30 cellular contexts compared by ENCODE assay signal in the genomic region with DNA sequence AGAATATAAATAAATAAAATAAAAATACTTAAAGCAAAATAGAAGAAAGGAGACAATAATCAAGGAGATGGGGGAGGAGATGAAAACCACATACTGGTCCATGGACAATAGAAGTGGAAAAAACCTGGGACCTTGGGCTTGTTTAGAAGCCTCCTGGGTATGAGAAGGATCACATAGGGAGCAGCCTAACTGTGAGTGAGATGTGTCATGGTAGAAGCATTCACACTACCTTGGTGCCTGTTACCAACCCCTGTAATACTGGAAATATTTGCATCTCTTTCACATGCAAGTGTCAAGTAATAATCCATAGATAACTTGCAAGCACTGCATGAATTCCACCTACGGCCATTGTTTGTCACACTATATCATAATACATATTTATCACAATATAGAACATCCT.
"Had no signal": no experiment of that assay in that cellular context is flagged by ENCODE, and none has a peak within 500 bp of the region (broad histone marks: within the 10 kb centered on the region; RNA-seq: fewer than 3 reads in every experiment).

No MANE protein-coding gene starts in this region.

- ATAC-seq: activated CD4-positive, alpha-beta T cell treated with anti-CD3 and anti-CD28 coated beads for 36 hours; activated CD8-positive, alpha-beta memory T cell treated with anti-CD3 and anti-CD28 coated beads, Interleukin-2, amount 10 ng/mL, durations not matched to agents 7 days and 5 days; activated CD8-positive, alpha-beta T cell treated with anti-CD3 and anti-CD28 coated beads, Interleukin-2, amount 10 ng/mL, durations not matched to agents 7 days and 5 days; activated naive CD8-positive, alpha-beta T cell treated with anti-CD3 and anti-CD28 coated beads, Interleukin-2, amount 50 U/mL, for 24 hours; body of pancreas; effector memory CD8-positive, alpha-beta T cell had no signal

- FAIRE-seq: colon, endothelial cell of umbilical vein, frontal cortex had no signal

- H3K36me3 ChIP-seq: adrenal gland, cardiac muscle cell, esophagus squamous epithelium had no signal

- H3K4me3 ChIP-seq: adrenal gland, body of pancreas, cardiac muscle cell, esophagus squamous epithelium had no signal

- DNase-seq: activated CD4-positive, alpha-beta memory T cell treated with anti-CD3 and anti-CD28 coated beads for 36 hours; activated CD4-positive, alpha-beta T cell treated with anti-CD3 and anti-CD28 coated beads for 36 hours; activated CD4-positive, alpha-beta T cell treated with anti-CD3 and anti-CD28 coated beads, Interleukin-2, amount 10 ng/mL, durations not matched to agents 24 days and 14 days; activated CD4-positive, CD25-positive, alpha-beta regulatory T cell; activated CD4-positive, CD25-positive, alpha-beta regulatory T cell treated with anti-CD3 and anti-CD28 coated beads, Interleukin-2, amount 50 U/mL, for 72 hours; activated CD8-positive, alpha-beta memory T cell treated with anti-CD3 and anti-CD28 coated beads, Interleukin-2, amount 10 ng/mL, durations not matched to agents 7 days and 5 days; activated CD8-positive, alpha-beta memory T cell treated with anti-CD3 and anti-CD28 coated beads, Interleukin-2, amount 50 U/mL, for 4 hours; activated CD8-positive, alpha-beta T cell treated with anti-CD3 and anti-CD28 coated beads, Interleukin-2, amount 10 ng/mL, durations not matched to agents 7 days and 5 days; activated effector memory CD4-positive, alpha-beta T cell treated with anti-CD3 and anti-CD28 coated beads, Interleukin-2, amount 50 U/mL, for 16 hours; activated naive CD4-positive, alpha-beta T cell treated with anti-CD3 and anti-CD28 coated beads for 36 hours; activated naive CD8-positive, alpha-beta T cell treated with anti-CD3 and anti-CD28 coated beads for 36 hours; activated naive CD8-positive, alpha-beta T cell treated with anti-CD3 and anti-CD28 coated beads, Interleukin-2, amount 50 U/mL, for 24 hours; activated T-cell treated with anti-CD3 and anti-CD28 coated beads, Interleukin-2, amount 50 U/mL, for 1 hour; activated T-cell treated with anti-CD3 and anti-CD28 coated beads, Interleukin-2, amount 50 U/mL, for 48 hours; adrenal gland; amygdala; aorta; body of pancreas; cortex of kidney; dermis blood vessel endothelial cell; effector CD4-positive, alpha-beta T cell; effector memory CD8-positive, alpha-beta T cell; erythroblast; esophagus squamous epithelium; head of caudate nucleus; T-helper 2 cell had no signal

- H3K9me3 ChIP-seq: body of pancreas had no signal

- H3K27ac ChIP-seq: adrenal gland, body of pancreas, cardiac muscle cell had no signal

- H3K4me1 ChIP-seq: adrenal gland had no signal

- H3K27me3 ChIP-seq: adrenal gland, body of pancreas, cardiac muscle cell, esophagus squamous epithelium had no signal
